Comparison of ENCODE assay signal across 8 cellular contexts in the genomic region with DNA sequence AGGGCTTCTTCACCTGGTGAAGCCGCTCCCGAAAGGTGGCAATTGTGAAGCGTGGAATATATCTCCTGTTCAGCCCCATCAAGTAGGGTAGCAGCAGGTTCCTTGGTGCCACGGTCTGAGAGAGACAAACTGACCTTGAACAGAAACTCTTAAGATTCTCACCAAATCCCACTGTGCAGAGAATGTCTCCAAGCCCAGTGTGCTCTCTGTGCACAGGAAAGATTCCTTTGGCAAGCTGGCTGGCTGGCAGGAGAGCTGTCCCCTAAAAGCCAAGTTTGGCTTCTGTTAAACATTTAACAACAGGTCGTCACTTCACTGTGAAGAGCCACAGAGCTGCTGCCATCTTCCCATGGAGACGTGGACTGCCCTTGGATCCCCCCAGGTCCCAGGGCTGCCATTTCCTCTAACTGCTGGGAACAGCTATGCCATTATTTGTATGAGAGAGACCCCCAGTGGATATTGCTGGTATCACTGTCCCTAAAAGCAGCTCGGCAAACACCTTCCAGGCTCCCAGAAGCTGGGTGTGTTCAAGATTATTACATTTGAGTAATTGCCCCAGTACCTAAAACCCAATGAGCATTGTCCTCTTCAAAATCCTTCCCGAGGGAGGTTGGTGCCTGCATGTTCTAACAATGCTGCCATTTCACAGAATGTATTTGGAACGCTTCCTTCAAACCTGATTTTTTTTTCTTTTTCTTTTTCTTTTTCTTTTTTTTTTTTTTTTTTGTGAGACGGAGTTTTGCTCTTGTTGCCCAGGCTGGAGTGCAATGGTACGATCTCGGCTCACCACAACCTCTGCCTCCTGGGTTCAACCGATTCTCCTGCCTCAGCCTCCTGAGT.
DNase-seq lines count a peak whose midpoint lies in the region; ATAC-seq and TF ChIP-seq lines count a peak whose summit lies in the region.

No MANE protein-coding gene starts in this region.

- no peak overlapping the region for H3K27ac ChIP-seq in Karpas-422 (ENCODE audit: low read length)

- H3K27ac Mint-ChIP-seq in activated naive CD4-positive, alpha-beta T cell treated with anti-CD3 and anti-CD28 coated beads, Interleukin-2, amount 10 ng/mL, durations not matched to agents 7 days and 5 days = no peak overlapping the region
- no peak overlapping the region for H3K27ac Mint-ChIP-seq in osteocyte (ENCODE audit: unreplicated experiment)

- peaks cover 13% of the 10 kb centered on the region for H3K36me3 Mint-ChIP-seq in activated naive CD4-positive, alpha-beta T cell treated with anti-CD3 and anti-CD28 coated beads, Interleukin-2, amount 10 ng/mL, durations not matched to agents 7 days and 5 days
- H3K36me3 Mint-ChIP-seq in osteocyte (ENCODE audit: unreplicated experiment) = no peaks in the 10 kb centered on the region

- H3K9me3 ChIP-seq in Karpas-422 (ENCODE audit: low read length) = no peaks in the 10 kb centered on the region

- H3K4me3 Mint-ChIP-seq in activated naive CD4-positive, alpha-beta T cell treated with anti-CD3 and anti-CD28 coated beads, Interleukin-2, amount 10 ng/mL, durations not matched to agents 7 days and 5 days = no peak overlapping the region
- H3K4me3 Mint-ChIP-seq in osteocyte (ENCODE audit: unreplicated experiment) = no peak overlapping the region

- CTCF ChIA-PET in activated naive CD4-positive, alpha-beta T cell treated with anti-CD3 and anti-CD28 coated beads, Interleukin-2, amount 10 ng/mL, durations not matched to agents 7 days and 5 days (lab: Charles Lee) = interaction anchor here (0.6 to 25.5 kb wide), 39 partner anchors 8 to 375 kb away, joined by 3 to 506 read pairs (median 4); partner anchors contain the start of gene ATP1A1

- peak; percentile 21 for DNase-seq in CMK (ENCODE audit: low read depth)
- DNase-seq in Karpas-422 = peak; percentile 87
- peak; percentile 29 for DNase-seq in OCI-M2 (lab: John Stamatoyannopoulos, UW; ENCODE audit: unreplicated experiment)
- peak; percentile 65 for DNase-seq in activated naive CD4-positive, alpha-beta T cell treated with anti-CD3 and anti-CD28 coated beads, Interleukin-2, amount 10 ng/mL, durations not matched to agents 7 days and 5 days
- peak; percentile 80 for DNase-seq in globus pallidus (ENCODE audit: low spot score)
- no peak for DNase-seq in osteocyte (ENCODE audit: extremely low spot score, unreplicated experiment)

- H3K9me3 Mint-ChIP-seq in activated naive CD4-positive, alpha-beta T cell treated with anti-CD3 and anti-CD28 coated beads, Interleukin-2, amount 10 ng/mL, durations not matched to agents 7 days and 5 days = no peaks in the 10 kb centered on the region
- H3K9me3 Mint-ChIP-seq in osteocyte (ENCODE audit: unreplicated experiment) = no peaks in the 10 kb centered on the region

- H3K4me3 ChIP-seq in Karpas-422 (ENCODE audit: low read length) = no peak overlapping the region

- H3K4me1 Mint-ChIP-seq in activated naive CD4-positive, alpha-beta T cell treated with anti-CD3 and anti-CD28 coated beads, Interleukin-2, amount 10 ng/mL, durations not matched to agents 7 days and 5 days = peaks cover 59% of the 10 kb centered on the region
- H3K4me1 Mint-ChIP-seq in osteocyte (ENCODE audit: unreplicated experiment) = peaks cover 38% of the 10 kb centered on the region

- peaks cover 9% of the 10 kb centered on the region; the same call in 1 of the 2 replicates for H3K4me1 ChIP-seq in Karpas-422 (ENCODE audit: low read length)

- peak; percentile 50 for ATAC-seq in GM21360 (IDR thresholded peaks at IDR 0.05; ENCODE audit: unreplicated experiment)
- no peak for ATAC-seq in GM21529 (IDR thresholded peaks at IDR 0.05; ENCODE audit: unreplicated experiment)

- H3K27me3 ChIP-seq in Karpas-422 (ENCODE audit: low read length) = no peaks in the 10 kb centered on the region

- H3K79me2 ChIP-seq in Karpas-422 (ENCODE audit: low read length) = no peaks in the 10 kb centered on the region

- H3K4me2 ChIP-seq in Karpas-422 (ENCODE audit: low read depth, low read length, poor library complexity, severe bottlenecking) = no peak overlapping the region

- H3K27me3 Mint-ChIP-seq in activated naive CD4-positive, alpha-beta T cell treated with anti-CD3 and anti-CD28 coated beads, Interleukin-2, amount 10 ng/mL, durations not matched to agents 7 days and 5 days = no peaks in the 10 kb centered on the region
- no peaks in the 10 kb centered on the region for H3K27me3 Mint-ChIP-seq in osteocyte (ENCODE audit: unreplicated experiment)

- peak overlapping the region; percentile 21; the same call in 1 of the 2 replicates for H2AFZ ChIP-seq in Karpas-422 (ENCODE audit: low read length)

- TF ChIP-seq CTCF in osteocyte (IDR thresholded peaks at IDR 0.05) = peak; percentile 90

- no peak overlapping the region for H3K9ac ChIP-seq in Karpas-422 (ENCODE audit: low read length)

- no peaks in the 10 kb centered on the region for H3K36me3 ChIP-seq in Karpas-422 (ENCODE audit: insufficient read depth, low read length)

- no peaks in the 10 kb centered on the region for H3K9me2 ChIP-seq in Karpas-422 (replicated peaks; ENCODE audit: insufficient read depth, low read length)

- H4K20me1 ChIP-seq in Karpas-422 (ENCODE audit: insufficient read depth, low read depth, low read length) = no peaks in the 10 kb centered on the region
